ENCODE assay signal across 10 cellular contexts in genomic region chr3:172627057-172627809, GRCh38.
DNase-seq lines count a peak whose midpoint lies in the region; ATAC-seq and TF ChIP-seq lines count a peak whose summit lies in the region.
"Had no signal": no experiment of that assay in that cellular context is flagged by ENCODE, and none has a peak within 500 bp of the region (broad histone marks: within the 10 kb centered on the region; RNA-seq: fewer than 3 reads in every experiment).

No MANE protein-coding gene starts in this region.

- H3K9me3 ChIP-seq in heart right ventricle (no peaks in the 10 kb centered on the region), thoracic aorta (no peaks in the 10 kb centered on the region)

- DNase-seq in DMS153 (lab: John Stamatoyannopoulos, UW), result peak; percentile 1
- no peak for DNase-seq in DMS153 treated with DMSO at 0.1 percent for 48 hours (lab: John Stamatoyannopoulos, UW; ENCODE audit: unreplicated experiment)
- DNase-seq in astrocyte of the spinal cord (ENCODE audit: low read depth, low spot score), result peak; percentile 37
- no peak for DNase-seq in heart right ventricle
- no peak for DNase-seq in thoracic aorta (ENCODE audit: low spot score)
- no peak for DNase-seq in NCI-H774 (lab: John Stamatoyannopoulos, UW)
- no peak for DNase-seq in GDM1 (lab: John Stamatoyannopoulos, UW)
- no peak for DNase-seq in activated CD4-positive, alpha-beta T cell treated with anti-CD3 and anti-CD28 coated beads, Interleukin-2, amount 50 U/mL, for 48 hours
- DNase-seq: activated T-cell treated with anti-CD3 and anti-CD28 coated beads for 4 hours, cerebellar nuclear complex had no signal

- H3K27me3 ChIP-seq in heart right ventricle (no peaks in the 10 kb centered on the region), thoracic aorta (replicated peaks; ENCODE audit: insufficient read depth) (no peaks in the 10 kb centered on the region)

- peak overlapping the region in 7 of 10 donors; percentile 15 to 53 (median 48) for H3K27ac ChIP-seq in heart right ventricle
- no peak overlapping the region for H3K27ac ChIP-seq in thoracic aorta

- peaks cover 0 to 9% (median 0%) of the 10 kb centered on the region in 9 donors for H3K36me3 ChIP-seq in heart right ventricle
- no peaks in the 10 kb centered on the region for H3K36me3 ChIP-seq in thoracic aorta

- ATAC-seq in heart right ventricle (peak in 5 of 8 donors; percentile 43 to 75 (median 66)), thoracic aorta (ENCODE audit: insufficient number of reproducible peaks, low FRiP score, low read depth) (peak; percentile 21)

- peaks cover 0 to 54% (median 14%) of the 10 kb centered on the region in 9 donors for H3K4me1 ChIP-seq in heart right ventricle
- peaks cover 4 to 6% of the 10 kb centered on the region in 2 donors for H3K4me1 ChIP-seq in thoracic aorta (ENCODE audit: control insufficient read depth in 1 of 2, low read depth in 2 of 2)

- intact Hi-C loops in heart right ventricle (cut with DNase I), result no loop called here

- WGBS in heart right ventricle, 2 donors, result 66 to 69% methylated on average over 5 of the region's 5 CpGs

- H3K4me3 ChIP-seq in astrocyte of the spinal cord (ENCODE audit: low read depth, low read length), result no peak overlapping the region
- H3K4me3 ChIP-seq in heart right ventricle, result no peak overlapping the region
- H3K4me3 ChIP-seq in thoracic aorta, result no peak overlapping the region

- no peak for TF ChIP-seq CTCF in astrocyte of the spinal cord (IDR thresholded peaks at IDR 0.05; ENCODE audit: low read depth, low read length)
- TF ChIP-seq CTCF in heart right ventricle (IDR thresholded peaks at IDR 0.05), result no peak
- no peak for TF ChIP-seq CTCF in thoracic aorta (IDR thresholded peaks at IDR 0.05)

- in situ Hi-C loops in astrocyte of the spinal cord (cut with HindIII; ENCODE audit: low sequenced_read_pairs), result no loop called here

Comparison
In these comparisons a context has a peak if more than half of its experiments do, and no peak if none do; other contexts are left out.
1. DNase-seq: peak in DMS153 (single experiment) and astrocyte of the spinal cord (single experiment); none in DMS153 treated with DMSO at 0.1 percent for 48 hours (single experiment), heart right ventricle (0 of 2), thoracic aorta (single experiment), NCI-H774 (single experiment), GDM1 (single experiment) and activated CD4-positive, alpha-beta T cell treated with anti-CD3 and anti-CD28 coated beads, Interleukin-2, amount 50 U/mL, for 48 hours (0 of 2).
2. H3K27ac ChIP-seq: peak in heart right ventricle (7 of 10); none in thoracic aorta (0 of 2).